Comparison of ENCODE assay signal across 10 cellular contexts in genomic region chr10:92142949-92143348, GRCh38.
DNase-seq lines count a peak whose midpoint lies in the region; ATAC-seq and TF ChIP-seq lines count a peak whose summit lies in the region.
"Had no signal": no experiment of that assay in that cellular context is flagged by ENCODE, and none has a peak within 500 bp of the region (broad histone marks: within the 10 kb centered on the region; RNA-seq: fewer than 3 reads in every experiment).

No MANE protein-coding gene starts in this region.

- no peaks in the 10 kb centered on the region for H3K4me1 Mint-ChIP-seq in activated T-helper 17 cell treated with anti-CD3 and anti-CD28 coated beads, Interleukin-2, amount 50 U/mL, for 72 hours
- H3K4me1 Mint-ChIP-seq in MCF 10A (ENCODE audit: insufficient read depth, unreplicated experiment), result no peaks in the 10 kb centered on the region

- no peaks in the 10 kb centered on the region for H3K27me3 Mint-ChIP-seq in activated T-helper 17 cell treated with anti-CD3 and anti-CD28 coated beads, Interleukin-2, amount 50 U/mL, for 72 hours
- H3K27me3 Mint-ChIP-seq in MCF 10A (ENCODE audit: insufficient read depth, unreplicated experiment), result no peaks in the 10 kb centered on the region

- no peaks in the 10 kb centered on the region for H3K27me3 ChIP-seq in spleen (replicated peaks in 1 of 7)

- no TSS peak for BruUV-seq in MCF 10A (replicated peaks; lab: Mats Ljungman, UMichigan)

- DNase-seq in spleen (no peak), activated T-cell treated with anti-CD3 and anti-CD28 coated beads for 4 hours (no peak), MCF 10A (ENCODE audit: unreplicated experiment) (no peak)
- no peak for DNase-seq in effector CD4-positive, alpha-beta T cell
- DNase-seq: activated naive CD4-positive, alpha-beta T cell treated with anti-CD3 and anti-CD28 coated beads for 36 hours; nucleus accumbens had no signal

- H3K4me3 ChIP-seq in spleen, result peak overlapping the region in 1 of 8 donors; percentile 41

- 61 to 74% (median 70%) methylated on average over 3 of the region's 3 CpGs for WGBS in spleen, 5 donors

- POLR2A ChIA-PET in MCF 10A (lab: Yijun Ruan, JAX), result no interaction called here

- H3K9me3 ChIP-seq in spleen, result peaks cover 0 to 3% (median 0%) of the 10 kb centered on the region in 8 donors

- H3K36me3 Mint-ChIP-seq in activated T-helper 17 cell treated with anti-CD3 and anti-CD28 coated beads, Interleukin-2, amount 50 U/mL, for 72 hours (ENCODE audit: low read depth), result peaks cover 18% of the 10 kb centered on the region
- H3K36me3 Mint-ChIP-seq in MCF 10A (ENCODE audit: insufficient read depth, unreplicated experiment), result peaks cover 4% of the 10 kb centered on the region

- intact Hi-C loops in spleen (cut with DNase I; ENCODE audit: low total_unique reads) (no loop called here), MCF 10A (cut with micrococcal nuclease) (no loop called here)

- CTCF ChIA-PET in MCF 10A (lab: Yijun Ruan, JAX), result no interaction called here

- peaks cover 0 to 17% (median under 1%) of the 10 kb centered on the region in 6 donors for H3K36me3 ChIP-seq in spleen

- TF ChIP-seq CTCF in spleen (IDR thresholded peaks at IDR 0.05 in 8 of 11, conservative IDR thresholded peaks at IDR 0.05 in 3 of 11), result no peak
- no peak for TF ChIP-seq CTCF in MCF 10A (IDR thresholded peaks at IDR 0.05; ENCODE audit: unreplicated experiment)

- peaks cover 20 to 59% (median 36%) of the 10 kb centered on the region in 6 donors for H3K4me1 ChIP-seq in spleen

- H3K9me3 Mint-ChIP-seq in activated T-helper 17 cell treated with anti-CD3 and anti-CD28 coated beads, Interleukin-2, amount 50 U/mL, for 72 hours, result no peaks in the 10 kb centered on the region
- no peaks in the 10 kb centered on the region for H3K9me3 Mint-ChIP-seq in MCF 10A (ENCODE audit: unreplicated experiment)

- H3K27ac Mint-ChIP-seq in activated T-helper 17 cell treated with anti-CD3 and anti-CD28 coated beads, Interleukin-2, amount 50 U/mL, for 72 hours, result no peak overlapping the region
- no peak overlapping the region for H3K27ac Mint-ChIP-seq in MCF 10A (ENCODE audit: low read depth, unreplicated experiment)
- H3K27ac Mint-ChIP-seq: activated naive CD4-positive, alpha-beta T cell treated with anti-CD3 and anti-CD28 coated beads for 36 hours had no signal

- no peak for TF ChIP-seq POLR2A in spleen (IDR thresholded peaks at IDR 0.05)

- ATAC-seq in GM19035 (IDR thresholded peaks at IDR 0.05; ENCODE audit: unreplicated experiment) (peak; percentile 67), HG02642 (IDR thresholded peaks at IDR 0.05; ENCODE audit: poor library complexity, unreplicated experiment) (peak; percentile 59), HG03575 (IDR thresholded peaks at IDR 0.05; ENCODE audit: extremely low read depth, insufficient number of reproducible peaks, low FRiP score, unreplicated experiment) (peak; percentile 55)
- ATAC-seq in activated T-helper 17 cell treated with anti-CD3 and anti-CD28 coated beads, Interleukin-2, amount 50 U/mL, for 72 hours (replicated peaks), result no peak

- H3K27ac ChIP-seq in spleen, result peak overlapping the region; percentile 6 to 78 (median 68)

- H3K4me3 Mint-ChIP-seq in activated T-helper 17 cell treated with anti-CD3 and anti-CD28 coated beads, Interleukin-2, amount 50 U/mL, for 72 hours, result no peak overlapping the region
- H3K4me3 Mint-ChIP-seq in MCF 10A (ENCODE audit: unreplicated experiment), result no peak overlapping the region
- H3K4me3 Mint-ChIP-seq: activated naive CD4-positive, alpha-beta T cell treated with anti-CD3 and anti-CD28 coated beads for 36 hours had no signal
